In genomic region chr5:35239476-35239875, GRCh38 we compare ENCODE assay signal across 16 cellular contexts. TPM values are rescaled to one million over a fixed set of nuclear protein-coding genes. Genes with fewer than 3 reads are reported as not detected.
DNase-seq lines count a peak whose midpoint lies in the region; ATAC-seq and TF ChIP-seq lines count a peak whose summit lies in the region.
"Had no signal": no experiment of that assay in that cellular context is flagged by ENCODE, and none has a peak within 500 bp of the region (broad histone marks: within the 10 kb centered on the region; RNA-seq: fewer than 3 reads in every experiment).

No MANE protein-coding gene starts in this region.

- H3K4me2 ChIP-seq in parathyroid adenoma (ENCODE audit: low read length), result peak overlapping the region; percentile 57
- H3K4me2 ChIP-seq: A549; BLaER1 treated with 17β-estradiol and CSF1 and Interleukin-3, amounts not matched to agents 10 nM and 100 nM had no signal

- DNase-seq in activated naive CD8-positive, alpha-beta T cell treated with anti-CD3 and anti-CD28 coated beads, Interleukin-2, amount 50 U/mL, for 24 hours, result no peak
- no peak for DNase-seq in activated CD8-positive, alpha-beta T cell treated with anti-CD3 and anti-CD28 coated beads for 36 hours
- DNase-seq in activated T-cell treated with anti-CD3 and anti-CD28 coated beads, Interleukin-2, amount 50 U/mL, for 24 hours, result no peak
- DNase-seq: AML-193; Caco-2; Calu3; CD4-positive, alpha-beta T cell; CD8-positive, alpha-beta T cell; DMS79 treated with DMSO at 0.1 percent for 48 hours; GF-D8 had no signal

- H3K4me1 ChIP-seq in parathyroid adenoma, result peaks cover 34% of the 10 kb centered on the region
- H3K4me1 ChIP-seq: BLaER1 treated with 17β-estradiol and CSF1 and Interleukin-3, amounts not matched to agents 10 nM and 100 nM had no signal

- H3K27ac ChIP-seq in VCaP, result peak overlapping the region; percentile 92
- no peak overlapping the region for H3K27ac ChIP-seq in parathyroid adenoma
- H3K27ac ChIP-seq: A549; BLaER1 treated with 17β-estradiol and CSF1 and Interleukin-3, amounts not matched to agents 10 nM and 100 nM; C4-2B had no signal

- no peak overlapping the region for H3K4me3 ChIP-seq in parathyroid adenoma (ENCODE audit: low read depth, low read length)
- H3K4me3 ChIP-seq: A549; BLaER1 treated with 17β-estradiol and CSF1 and Interleukin-3, amounts not matched to agents 10 nM and 100 nM had no signal

- H3K9me3 Mint-ChIP-seq in activated naive CD8-positive, alpha-beta T cell treated with anti-CD3 and anti-CD28 coated beads, Interleukin-2, amount 50 U/mL, for 24 hours, result peaks cover 5% of the 10 kb centered on the region
- no peaks in the 10 kb centered on the region for H3K9me3 Mint-ChIP-seq in activated CD8-positive, alpha-beta T cell treated with anti-CD3 and anti-CD28 coated beads for 36 hours
- no peaks in the 10 kb centered on the region for H3K9me3 Mint-ChIP-seq in activated T-cell treated with anti-CD3 and anti-CD28 coated beads, Interleukin-2, amount 50 U/mL, for 24 hours
- H3K9me3 Mint-ChIP-seq: CD8-positive, alpha-beta T cell had no signal

- H3K36me3 Mint-ChIP-seq in activated naive CD8-positive, alpha-beta T cell treated with anti-CD3 and anti-CD28 coated beads, Interleukin-2, amount 50 U/mL, for 24 hours (ENCODE audit: low read depth), result no peaks in the 10 kb centered on the region
- H3K36me3 Mint-ChIP-seq in activated CD8-positive, alpha-beta T cell treated with anti-CD3 and anti-CD28 coated beads for 36 hours (ENCODE audit: low read depth), result no peaks in the 10 kb centered on the region
- no peaks in the 10 kb centered on the region for H3K36me3 Mint-ChIP-seq in activated T-cell treated with anti-CD3 and anti-CD28 coated beads, Interleukin-2, amount 50 U/mL, for 24 hours (ENCODE audit: low read depth)
- H3K36me3 Mint-ChIP-seq: CD8-positive, alpha-beta T cell had no signal

- H3K27ac Mint-ChIP-seq in activated naive CD8-positive, alpha-beta T cell treated with anti-CD3 and anti-CD28 coated beads, Interleukin-2, amount 50 U/mL, for 24 hours, result no peak overlapping the region
- H3K27ac Mint-ChIP-seq in activated CD8-positive, alpha-beta T cell treated with anti-CD3 and anti-CD28 coated beads for 36 hours, result no peak overlapping the region
- H3K27ac Mint-ChIP-seq in activated T-cell treated with anti-CD3 and anti-CD28 coated beads, Interleukin-2, amount 50 U/mL, for 24 hours, result no peak overlapping the region
- H3K27ac Mint-ChIP-seq: B cell; CD4-positive, alpha-beta T cell; CD8-positive, alpha-beta T cell had no signal

- H3K27me3 ChIP-seq in parathyroid adenoma (ENCODE audit: control insufficient read depth, insufficient read depth, low read length), result no peaks in the 10 kb centered on the region
- H3K27me3 ChIP-seq: BLaER1 treated with 17β-estradiol and CSF1 and Interleukin-3, amounts not matched to agents 10 nM and 100 nM had no signal

- no peaks in the 10 kb centered on the region for H3K4me1 Mint-ChIP-seq in activated naive CD8-positive, alpha-beta T cell treated with anti-CD3 and anti-CD28 coated beads, Interleukin-2, amount 50 U/mL, for 24 hours
- no peaks in the 10 kb centered on the region for H3K4me1 Mint-ChIP-seq in activated CD8-positive, alpha-beta T cell treated with anti-CD3 and anti-CD28 coated beads for 36 hours (ENCODE audit: low read depth)
- H3K4me1 Mint-ChIP-seq in activated T-cell treated with anti-CD3 and anti-CD28 coated beads, Interleukin-2, amount 50 U/mL, for 24 hours (ENCODE audit: low read depth), result no peaks in the 10 kb centered on the region
- H3K4me1 Mint-ChIP-seq: B cell had no signal

- CTCF ChIA-PET in activated CD8-positive, alpha-beta T cell treated with anti-CD3 and anti-CD28 coated beads for 36 hours (lab: Charles Lee), result no interaction called here

- no peak overlapping the region for H3K4me3 Mint-ChIP-seq in activated naive CD8-positive, alpha-beta T cell treated with anti-CD3 and anti-CD28 coated beads, Interleukin-2, amount 50 U/mL, for 24 hours
- no peak overlapping the region for H3K4me3 Mint-ChIP-seq in activated CD8-positive, alpha-beta T cell treated with anti-CD3 and anti-CD28 coated beads for 36 hours
- H3K4me3 Mint-ChIP-seq in activated T-cell treated with anti-CD3 and anti-CD28 coated beads, Interleukin-2, amount 50 U/mL, for 24 hours, result no peak overlapping the region
- H3K4me3 Mint-ChIP-seq: B cell; CD4-positive, alpha-beta T cell; CD8-positive, alpha-beta T cell had no signal

- no peak for ATAC-seq in activated naive CD8-positive, alpha-beta T cell treated with anti-CD3 and anti-CD28 coated beads, Interleukin-2, amount 50 U/mL, for 24 hours
- ATAC-seq in activated CD8-positive, alpha-beta T cell treated with anti-CD3 and anti-CD28 coated beads for 36 hours, result no peak
- ATAC-seq: A549; CD8-positive, alpha-beta T cell had no signal

- H3K9me3 ChIP-seq in parathyroid adenoma (ENCODE audit: control insufficient read depth, low read length), result no peaks in the 10 kb centered on the region
- H3K9me3 ChIP-seq: A549; BLaER1 treated with 17β-estradiol and CSF1 and Interleukin-3, amounts not matched to agents 10 nM and 100 nM; Caco-2 had no signal

- H3K79me2 ChIP-seq in parathyroid adenoma, result no peaks in the 10 kb centered on the region

- H2AFZ ChIP-seq in parathyroid adenoma, result no peak overlapping the region

- POLR2A ChIA-PET in activated CD8-positive, alpha-beta T cell treated with anti-CD3 and anti-CD28 coated beads for 36 hours (lab: Charles Lee), result no interaction called here

- no peak overlapping the region for H3K9ac ChIP-seq in parathyroid adenoma
- H3K9ac ChIP-seq: BLaER1 treated with 17β-estradiol and CSF1 and Interleukin-3, amounts not matched to agents 10 nM and 100 nM had no signal

- TF ChIP-seq CTCF in VCaP (conservative IDR thresholded peaks at IDR 0.05) (no peak), parathyroid adenoma (IDR thresholded peaks at IDR 0.05) (no peak)
- TF ChIP-seq CTCF in activated CD8-positive, alpha-beta T cell treated with anti-CD3 and anti-CD28 coated beads for 36 hours (IDR thresholded peaks at IDR 0.05), result no peak

- intact Hi-C loops in activated CD8-positive, alpha-beta T cell treated with anti-CD3 and anti-CD28 coated beads for 36 hours (cut with micrococcal nuclease), result no loop called here

- peaks cover 3% of the 10 kb centered on the region for H3K27me3 Mint-ChIP-seq in activated naive CD8-positive, alpha-beta T cell treated with anti-CD3 and anti-CD28 coated beads, Interleukin-2, amount 50 U/mL, for 24 hours
- H3K27me3 Mint-ChIP-seq in activated CD8-positive, alpha-beta T cell treated with anti-CD3 and anti-CD28 coated beads for 36 hours, result peaks cover 5% of the 10 kb centered on the region
- H3K27me3 Mint-ChIP-seq in activated T-cell treated with anti-CD3 and anti-CD28 coated beads, Interleukin-2, amount 50 U/mL, for 24 hours, result peaks cover 23% of the 10 kb centered on the region

- no peaks in the 10 kb centered on the region for H3K36me3 ChIP-seq in parathyroid adenoma (ENCODE audit: control insufficient read depth, insufficient read depth, low read length)
- H3K36me3 ChIP-seq: BLaER1 treated with 17β-estradiol and CSF1 and Interleukin-3, amounts not matched to agents 10 nM and 100 nM had no signal

RNA-seq across cellular contexts. Expression of gene PRLR, which starts 9.2 kb away (rescaled TPM):
- not detected for total RNA-seq in activated CD8-positive, alpha-beta T cell treated with anti-CD3 and anti-CD28 coated beads for 36 hours
- total RNA-seq: CD8-positive, alpha-beta T cell had no signal
